11 cellular contexts compared by ENCODE assay signal in genomic region chr12:9868951-9869306, GRCh38. TPM values are rescaled to one million over a fixed set of nuclear protein-coding genes. Genes with fewer than 3 reads are reported as not detected.
DNase-seq lines count a peak whose midpoint lies in the region; ATAC-seq and TF ChIP-seq lines count a peak whose summit lies in the region.
"Had no signal": no experiment of that assay in that cellular context is flagged by ENCODE, and none has a peak within 500 bp of the region (broad histone marks: within the 10 kb centered on the region; RNA-seq: fewer than 3 reads in every experiment).

No MANE protein-coding gene starts in this region.

- in situ Hi-C loops in astrocyte of the spinal cord (cut with HindIII; ENCODE audit: low sequenced_read_pairs), result no loop called here

- TF ChIP-seq CTCF in right atrium auricular region (IDR thresholded peaks at IDR 0.05) (no peak), astrocyte of the spinal cord (IDR thresholded peaks at IDR 0.05; ENCODE audit: low read depth, low read length) (no peak), vagina (IDR thresholded peaks at IDR 0.05) (no peak)

- intact Hi-C loops in left cardiac atrium (cut with DNase I) (no loop called here), vagina (cut with DNase I) (loop anchor here (10.0 kb wide), 1 partner anchor 886 kb away; no protein-coding TSS in a partner anchor)

- ATAC-seq in left cardiac atrium (no peak), GM21576 (IDR thresholded peaks at IDR 0.05; ENCODE audit: unreplicated experiment) (no peak)

- TF ChIP-seq POLR2A in vagina (IDR thresholded peaks at IDR 0.05), result no peak

- H3K4me3 ChIP-seq in right atrium auricular region (peak overlapping the region; percentile 30 to 47), astrocyte of the spinal cord (ENCODE audit: low read depth, low read length) (peak overlapping the region; percentile 46), mucosa of rectum (ENCODE audit: low read length in 2 of 2) (peak overlapping the region; percentile 62 to 87), vagina (peak overlapping the region; percentile 44 to 50)
- H3K4me3 ChIP-seq: lung had no signal

- H3K36me3 ChIP-seq in right atrium auricular region (no peaks in the 10 kb centered on the region), mucosa of rectum (ENCODE audit: control insufficient read depth in 2 of 2, insufficient read depth in 2 of 2, low read length in 2 of 2) (no peaks in the 10 kb centered on the region), vagina (peaks cover 0 to 4% of the 10 kb centered on the region in 2 donors)

- H3K9me3 ChIP-seq in right atrium auricular region, result peaks cover 0 to 7% of the 10 kb centered on the region in 2 donors
- H3K9me3 ChIP-seq in mucosa of rectum (ENCODE audit: control insufficient read depth in 2 of 2, low read length in 2 of 2), result no peaks in the 10 kb centered on the region
- no peaks in the 10 kb centered on the region for H3K9me3 ChIP-seq in vagina
- H3K9me3 ChIP-seq: Caco-2 had no signal

- H3K9ac ChIP-seq in mucosa of rectum (ENCODE audit: low read depth in 1 of 2, low read length in 2 of 2), result peak overlapping the region; percentile 49 to 82

- no peak for DNase-seq in right atrium auricular region (ENCODE audit: low spot score)
- DNase-seq in left cardiac atrium, result no peak
- peak; percentile 14 for DNase-seq in astrocyte of the spinal cord (ENCODE audit: low read depth, low spot score)
- no peak for DNase-seq in vagina (ENCODE audit: extremely low spot score in 2 of 2)
- no peak for DNase-seq in Ammon's horn (ENCODE audit: low spot score)
- DNase-seq in stimulated activated CD8-positive, alpha-beta memory T cell treated with anti-CD3 and anti-CD28 coated beads, Interleukin-4, amount 100 ng/mL, for 48 hours, result no peak
- DNase-seq: Caco-2 had no signal

- H3K4me1 ChIP-seq in right atrium auricular region (no peaks in the 10 kb centered on the region), mucosa of rectum (ENCODE audit: control insufficient read depth in 2 of 2, insufficient read depth in 2 of 2, low read length in 2 of 2) (peaks cover 0 to 5% of the 10 kb centered on the region in 2 donors), vagina (peaks cover 31% of the 10 kb centered on the region)
- H3K4me1 ChIP-seq: Caco-2 had no signal

- peak overlapping the region; percentile 74 to 81 for H3K27ac ChIP-seq in right atrium auricular region
- H3K27ac ChIP-seq in mucosa of rectum (ENCODE audit: low read depth in 2 of 2, low read length in 2 of 2), result peak overlapping the region; percentile 86 to 88
- H3K27ac ChIP-seq in vagina, result peak overlapping the region; percentile 94

- H3K27me3 ChIP-seq in right atrium auricular region (no peaks in the 10 kb centered on the region), mucosa of rectum (ENCODE audit: control insufficient read depth in 2 of 2, insufficient read depth in 2 of 2, low read length in 2 of 2) (no peaks in the 10 kb centered on the region), vagina (no peaks in the 10 kb centered on the region)

RNA-seq across cellular contexts. Expression of gene CLEC2B, which starts 0.2 kb away (rescaled TPM):
- total RNA-seq in right atrium auricular region (1 to 10 TPM; 3.9 to 4.9 TPM), left cardiac atrium (1 to 10 TPM; 3.9 to 8.6 TPM), vagina (35.6 TPM)
- total RNA-seq: Caco-2 had no signal

RNA-seq across cellular contexts. Expression of gene KLRF2, which starts 12.4 kb away (rescaled TPM):
- total RNA-seq in right atrium auricular region, result not detected
- not detected for total RNA-seq in left cardiac atrium
- not detected for total RNA-seq in vagina
- total RNA-seq: Caco-2, HT1080, lung had no signal

RNA-seq across cellular contexts. Expression of gene KLRF1, which starts 41.6 kb away (rescaled TPM):
- total RNA-seq in right atrium auricular region, result under 1 TPM in 1 of 2 donors, not detected in 1; 0.47 TPM
- total RNA-seq in left cardiac atrium, result under 1 TPM; 0.27 to 0.31 TPM
- total RNA-seq in vagina, result not detected
- total RNA-seq: Caco-2, HT1080 had no signal
